Comparison of ENCODE assay signal across 1 cellular context in the genomic region with DNA sequence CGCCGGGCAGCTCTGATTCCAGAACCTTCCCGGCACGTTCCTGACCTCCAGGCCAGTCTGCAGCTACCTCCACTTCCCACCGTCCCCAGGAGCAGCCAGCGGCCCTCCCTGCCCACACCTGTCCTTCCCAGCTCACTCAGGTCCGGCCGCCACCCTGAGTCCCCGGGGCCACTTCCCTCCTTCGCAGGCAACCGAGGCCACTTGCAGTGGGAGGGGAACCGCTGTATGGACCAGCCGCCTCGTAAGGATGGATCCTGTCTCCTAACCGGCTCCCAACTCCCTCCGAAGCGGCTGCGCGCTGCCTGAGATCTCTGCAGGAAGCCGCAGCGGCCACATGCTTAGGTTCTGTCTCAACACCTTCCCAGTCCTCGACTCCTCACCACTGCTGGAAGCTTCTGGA.
A peak's percentile ranks its signal among the peaks of the same experiment; 100 is the strongest.
TF ChIP-seq lines count a peak whose summit lies in the region.

No MANE protein-coding gene starts in this region.

TF ChIP-seq in HepG2, 621 proteins besides CTCF, POLR2A, EP300 and RAD21:
- TF ChIP-seq POLR2G (IDR thresholded peaks at IDR 0.05; ENCODE audit: low read depth, low read length), result no peak
- 0 out of 2 replicates have a peak, but pooled peaks have one; percentile 9 for TF ChIP-seq TAF1 (CRISPR knock-in tag; IDR thresholded peaks at IDR 0.05)
TF ChIP-seq in HepG2: peak in this region for 1.
